Comparison of ENCODE assay signal across 16 cellular contexts in genomic region chr10:62040896-62041295, GRCh38.
DNase-seq lines count a peak whose midpoint lies in the region; ATAC-seq, FAIRE-seq and TF ChIP-seq lines count a peak whose summit lies in the region.
"Had no signal": no experiment of that assay in that cellular context is flagged by ENCODE, and none has a peak within 500 bp of the region (broad histone marks: within the 10 kb centered on the region; RNA-seq: fewer than 3 reads in every experiment).

No MANE protein-coding gene starts in this region.

- H3K79me2 ChIP-seq in OCI-LY3 (ENCODE audit: low read length) (no peaks in the 10 kb centered on the region), astrocyte (ENCODE audit: insufficient read depth, low read length) (peaks cover 33% of the 10 kb centered on the region)

- intact Hi-C loops in MCF 10A (cut with micrococcal nuclease): loop anchor here (10.0 kb wide), 1 partner anchor 344 kb away; no protein-coding TSS in a partner anchor

- H3K27ac Mint-ChIP-seq in activated CD4-positive, alpha-beta T cell treated with anti-CD3 and anti-CD28 coated beads, Interleukin-2, amount 10 ng/mL, durations not matched to agents 7 days and 5 days: peak overlapping the region; percentile 74
- H3K27ac Mint-ChIP-seq in astrocyte (ENCODE audit: unreplicated experiment) (peak overlapping the region; percentile 94), MCF 10A (ENCODE audit: low read depth, unreplicated experiment) (no peak overlapping the region)
- H3K27ac Mint-ChIP-seq in stimulated activated memory B cell treated with anti-CD40 and anti-IgM and Interleukin-4, amounts not matched to agents 10 μg/mL and 1 μg/mL and 100 μg/mL, for 72 hours: peak overlapping the region; percentile 99

- DNase-seq in activated CD4-positive, alpha-beta T cell treated with anti-CD3 and anti-CD28 coated beads, Interleukin-2, amount 10 ng/mL, durations not matched to agents 7 days and 5 days: no peak
- DNase-seq in activated CD4-positive, alpha-beta T cell treated with anti-CD3 and anti-CD28 coated beads, Interleukin-2, amount 50 U/mL, for 48 hours: no peak
- DNase-seq in astrocyte (ENCODE audit: low read depth) (no peak), ureter (ENCODE audit: low spot score) (no peak), MCF 10A (ENCODE audit: unreplicated experiment) (no peak)
- DNase-seq: activated T-cell treated with anti-CD3 and anti-CD28 coated beads, Interleukin-2, amount 50 U/mL, for 48 hours; body of pancreas; heart right ventricle; NCI-H187 treated with DMSO at 0.1 percent for 48 hours; NCI-H524; Peyer's patch; stomach had no signal

- TF ChIP-seq CTCF in OCI-LY3 (IDR thresholded peaks at IDR 0.05; ENCODE audit: low read depth, low read length) (no peak), astrocyte (IDR thresholded peaks at IDR 0.05; ENCODE audit: insufficient read depth, low read depth, low read length) (no peak), MCF 10A (IDR thresholded peaks at IDR 0.05; ENCODE audit: unreplicated experiment) (no peak)

- ATAC-seq in stimulated activated memory B cell treated with anti-CD40 and anti-IgM and Interleukin-4, amounts not matched to agents 10 μg/mL and 1 μg/mL and 100 μg/mL, for 72 hours: no peak
- no peak for ATAC-seq in HG03045 (IDR thresholded peaks at IDR 0.05; ENCODE audit: unreplicated experiment)
- ATAC-seq: body of pancreas, heart right ventricle had no signal

- peaks cover 89% of the 10 kb centered on the region for H3K4me1 Mint-ChIP-seq in activated CD4-positive, alpha-beta T cell treated with anti-CD3 and anti-CD28 coated beads, Interleukin-2, amount 10 ng/mL, durations not matched to agents 7 days and 5 days
- H3K4me1 Mint-ChIP-seq in astrocyte (ENCODE audit: low read depth, unreplicated experiment): peaks cover 73% of the 10 kb centered on the region
- H3K4me1 Mint-ChIP-seq in stimulated activated memory B cell treated with anti-CD40 and anti-IgM and Interleukin-4, amounts not matched to agents 10 μg/mL and 1 μg/mL and 100 μg/mL, for 72 hours: peaks cover 93% of the 10 kb centered on the region
- peaks cover 47% of the 10 kb centered on the region for H3K4me1 Mint-ChIP-seq in MCF 10A (ENCODE audit: insufficient read depth, unreplicated experiment)

- H3K9ac ChIP-seq in OCI-LY3 (ENCODE audit: low read length): peak overlapping the region; percentile 50
- H3K9ac ChIP-seq in astrocyte (ENCODE audit: low read length): no peak overlapping the region

- H3K36me3 Mint-ChIP-seq in activated CD4-positive, alpha-beta T cell treated with anti-CD3 and anti-CD28 coated beads, Interleukin-2, amount 10 ng/mL, durations not matched to agents 7 days and 5 days (ENCODE audit: low read depth): peaks cover 52% of the 10 kb centered on the region
- no peaks in the 10 kb centered on the region for H3K36me3 Mint-ChIP-seq in astrocyte (ENCODE audit: low read depth, unreplicated experiment)
- peaks cover 55% of the 10 kb centered on the region for H3K36me3 Mint-ChIP-seq in stimulated activated memory B cell treated with anti-CD40 and anti-IgM and Interleukin-4, amounts not matched to agents 10 μg/mL and 1 μg/mL and 100 μg/mL, for 72 hours
- peaks cover 7% of the 10 kb centered on the region for H3K36me3 Mint-ChIP-seq in MCF 10A (ENCODE audit: insufficient read depth, unreplicated experiment)

- H3K4me1 ChIP-seq in OCI-LY3 (ENCODE audit: low read length) (peaks cover 78% of the 10 kb centered on the region), astrocyte (ENCODE audit: insufficient read depth, low read length) (peaks cover 56% of the 10 kb centered on the region)

- no peaks in the 10 kb centered on the region for H3K36me3 ChIP-seq in OCI-LY3 (replicated peaks; ENCODE audit: low read depth, low read length)
- H3K36me3 ChIP-seq in astrocyte (ENCODE audit: insufficient read depth, low read length): no peaks in the 10 kb centered on the region
- H3K36me3 ChIP-seq: heart right ventricle, Peyer's patch, stomach had no signal

- H3K9me3 ChIP-seq in OCI-LY3 (ENCODE audit: insufficient read depth, low read length) (no peaks in the 10 kb centered on the region), astrocyte (ENCODE audit: insufficient read depth, low read depth, low read length) (no peaks in the 10 kb centered on the region)
- H3K9me3 ChIP-seq: body of pancreas, heart right ventricle, Peyer's patch, stomach had no signal

- H3K4me2 ChIP-seq in OCI-LY3 (ENCODE audit: low read length) (peak overlapping the region; percentile 72), astrocyte (ENCODE audit: low read length) (no peak overlapping the region)

- BruUV-seq in MCF 10A (replicated peaks; lab: Mats Ljungman, UMichigan): no TSS peak

- H3K9me3 Mint-ChIP-seq in activated CD4-positive, alpha-beta T cell treated with anti-CD3 and anti-CD28 coated beads, Interleukin-2, amount 10 ng/mL, durations not matched to agents 7 days and 5 days: peaks cover 3% of the 10 kb centered on the region
- no peaks in the 10 kb centered on the region for H3K9me3 Mint-ChIP-seq in astrocyte (ENCODE audit: unreplicated experiment)
- H3K9me3 Mint-ChIP-seq in stimulated activated memory B cell treated with anti-CD40 and anti-IgM and Interleukin-4, amounts not matched to agents 10 μg/mL and 1 μg/mL and 100 μg/mL, for 72 hours: peaks cover 3% of the 10 kb centered on the region
- H3K9me3 Mint-ChIP-seq in MCF 10A (ENCODE audit: unreplicated experiment): no peaks in the 10 kb centered on the region

- H3K27ac ChIP-seq in OCI-LY3 (ENCODE audit: low read length) (peak overlapping the region; percentile 48), astrocyte (ENCODE audit: low read depth, low read length) (no peak overlapping the region)
- H3K27ac ChIP-seq: body of pancreas had no signal

- no peak overlapping the region; the same call in 1 of the 2 replicates for H2AFZ ChIP-seq in OCI-LY3 (ENCODE audit: low read depth, low read length)
- no peak overlapping the region for H2AFZ ChIP-seq in astrocyte (ENCODE audit: low read depth, low read length)

- no peak overlapping the region for H3K4me3 Mint-ChIP-seq in activated CD4-positive, alpha-beta T cell treated with anti-CD3 and anti-CD28 coated beads, Interleukin-2, amount 10 ng/mL, durations not matched to agents 7 days and 5 days
- H3K4me3 Mint-ChIP-seq in astrocyte (ENCODE audit: unreplicated experiment) (no peak overlapping the region), MCF 10A (ENCODE audit: unreplicated experiment) (no peak overlapping the region)
- H3K4me3 Mint-ChIP-seq in stimulated activated memory B cell treated with anti-CD40 and anti-IgM and Interleukin-4, amounts not matched to agents 10 μg/mL and 1 μg/mL and 100 μg/mL, for 72 hours: peak overlapping the region; percentile 5

- CTCF ChIA-PET in activated CD4-positive, alpha-beta T cell treated with anti-CD3 and anti-CD28 coated beads, Interleukin-2, amount 10 ng/mL, durations not matched to agents 7 days and 5 days (lab: Charles Lee): interaction anchor here (1.3 to 13.0 kb wide), 4 partner anchors 9 to 204 kb away, joined by 5 to 164 read pairs (median 44); no protein-coding TSS in a partner anchor
- CTCF ChIA-PET in MCF 10A (lab: Yijun Ruan, JAX): interaction anchor here (1.0 to 9.6 kb wide), 6 partner anchors 9 to 208 kb away, joined by 3 to 174 read pairs (median 25); partner anchors contain the start of gene ARID5B

- H3K27me3 ChIP-seq in OCI-LY3 (ENCODE audit: low read depth, low read length) (no peaks in the 10 kb centered on the region), astrocyte (ENCODE audit: insufficient read depth, low read length) (no peaks in the 10 kb centered on the region)
- H3K27me3 ChIP-seq: body of pancreas, heart right ventricle, Peyer's patch, stomach had no signal

- H4K20me1 ChIP-seq in OCI-LY3 (ENCODE audit: insufficient read depth, low read length) (no peaks in the 10 kb centered on the region), astrocyte (ENCODE audit: insufficient read depth, low read length) (no peaks in the 10 kb centered on the region)

- POLR2A ChIA-PET in activated CD4-positive, alpha-beta T cell treated with anti-CD3 and anti-CD28 coated beads, Interleukin-2, amount 10 ng/mL, durations not matched to agents 7 days and 5 days (lab: Charles Lee): no interaction called here
- POLR2A ChIA-PET in MCF 10A (lab: Yijun Ruan, JAX): interaction anchor here (0.8 to 5.0 kb wide), 4 partner anchors 8 to 225 kb away, joined by 3 to 81 read pairs (median 42); no protein-coding TSS in a partner anchor

- peak overlapping the region; percentile 43 for H3K4me3 ChIP-seq in OCI-LY3 (ENCODE audit: low read length)
- no peak overlapping the region for H3K4me3 ChIP-seq in astrocyte (ENCODE audit: insufficient read depth, low read depth, low read length)
- H3K4me3 ChIP-seq: body of pancreas, heart right ventricle, Peyer's patch, stomach had no signal

- no peaks in the 10 kb centered on the region for H3K27me3 Mint-ChIP-seq in activated CD4-positive, alpha-beta T cell treated with anti-CD3 and anti-CD28 coated beads, Interleukin-2, amount 10 ng/mL, durations not matched to agents 7 days and 5 days
- no peaks in the 10 kb centered on the region for H3K27me3 Mint-ChIP-seq in astrocyte (ENCODE audit: low read depth, unreplicated experiment)
- H3K27me3 Mint-ChIP-seq in stimulated activated memory B cell treated with anti-CD40 and anti-IgM and Interleukin-4, amounts not matched to agents 10 μg/mL and 1 μg/mL and 100 μg/mL, for 72 hours: no peaks in the 10 kb centered on the region
- no peaks in the 10 kb centered on the region for H3K27me3 Mint-ChIP-seq in MCF 10A (ENCODE audit: insufficient read depth, unreplicated experiment)

- no peak for FAIRE-seq in astrocyte (lab: Jason Lieb, UNC)
- FAIRE-seq: keratinocyte had no signal
